8 cellular contexts compared by ENCODE assay signal in the genomic region with DNA sequence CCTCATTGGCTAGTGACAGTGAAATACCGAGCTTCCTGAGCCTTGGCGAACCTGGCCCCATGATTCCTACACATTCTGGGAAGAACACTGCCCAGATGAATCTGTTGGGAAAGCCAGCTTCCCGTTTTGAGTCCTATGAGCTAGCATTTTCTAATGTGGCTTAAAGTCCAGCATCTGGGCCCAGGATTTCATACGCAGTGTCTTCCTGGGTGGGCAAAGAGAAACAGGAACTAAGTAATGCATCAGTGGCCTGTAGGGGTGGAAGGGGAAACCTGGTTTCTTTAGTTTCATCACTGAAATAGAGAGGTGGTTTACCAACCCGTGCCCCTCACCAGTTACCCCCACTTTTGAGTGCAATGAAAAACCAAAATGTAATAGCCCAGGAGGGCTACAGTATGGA.
DNase-seq lines count a peak whose midpoint lies in the region; ATAC-seq, FAIRE-seq and TF ChIP-seq lines count a peak whose summit lies in the region.
"Not testable (repeated sequence)": the region's sequence is repeated elsewhere in the genome, so short reads cannot be mapped to it uniquely, and the experiment has no call there.

No MANE protein-coding gene starts in this region.

- H3K36me3 Mint-ChIP-seq in stimulated activated naive B cell treated with anti-CD40 and anti-IgM and Interleukin-4, amounts not matched to agents 10 μg/mL and 1 μg/mL and 100 μg/mL, for 72 hours: not testable (repeated sequence)

- H3K79me2 ChIP-seq in K562 (ENCODE audit: control insufficient read depth, insufficient read depth, low read length): peaks cover 52% of the 10 kb centered on the region

- CTCF ChIA-PET in K562 (lab: Yijun Ruan, JAX; ENCODE audit: low intra/inter-chr PET ratio): not testable (repeated sequence)

- H3K27me3 Mint-ChIP-seq in stimulated activated naive B cell treated with anti-CD40 and anti-IgM and Interleukin-4, amounts not matched to agents 10 μg/mL and 1 μg/mL and 100 μg/mL, for 72 hours: not testable (repeated sequence)

- BruUV-seq in K562 (replicated peaks; lab: Mats Ljungman, UMichigan): not testable (repeated sequence)

- not testable (repeated sequence) for TF ChIP-seq CTCF in K562 (IDR thresholded peaks at IDR 0.05 in 2 of 3, conservative IDR thresholded peaks at IDR 0.05 in 1 of 3; ENCODE audit: insufficient read depth in 2 of 3, low read depth in 1 of 3, low read length in 3 of 3); left lung (IDR thresholded peaks at IDR 0.05)

- not testable (repeated sequence) for H3K4me3 ChIP-seq in K562, left lung

- H3K4me3 Mint-ChIP-seq in stimulated activated naive B cell treated with anti-CD40 and anti-IgM and Interleukin-4, amounts not matched to agents 10 μg/mL and 1 μg/mL and 100 μg/mL, for 72 hours: not testable (repeated sequence)

- H3K27ac ChIP-seq in K562 (ENCODE audit: extremely low read depth, low read depth, low read length): not testable (repeated sequence)
- H3K27ac ChIP-seq in left lung: peak overlapping the region in 1 of 2 donors; percentile 57

- peak overlapping the region; percentile 71 for H3K27ac Mint-ChIP-seq in stimulated activated naive B cell treated with anti-CD40 and anti-IgM and Interleukin-4, amounts not matched to agents 10 μg/mL and 1 μg/mL and 100 μg/mL, for 72 hours

- in situ Hi-C loops in K562 (cut with MboI): not testable (repeated sequence)

- POLR2A ChIA-PET in K562 (lab: Yijun Ruan, JAX): not testable (repeated sequence)

- not testable (repeated sequence) for H3K9ac ChIP-seq in K562 (ENCODE audit: insufficient read depth in 1 of 2, low read depth in 2 of 2, low read length in 2 of 2)

- not testable (repeated sequence) for H3K36me3 ChIP-seq in K562 (ENCODE audit: control insufficient read depth, insufficient read depth, low read length); left lung

- not testable (repeated sequence) for H4K20me1 ChIP-seq in K562 (replicated peaks; ENCODE audit: control insufficient read depth, insufficient read depth, low read length)

- not testable (repeated sequence) for H3K9me1 ChIP-seq in K562 (ENCODE audit: control insufficient read depth, insufficient read depth, low read length)

- H3K9me3 ChIP-seq in K562 (replicated peaks; ENCODE audit: control insufficient read depth, insufficient read depth, low read depth, low read length); left lung: not testable (repeated sequence)

- DNase-seq in K562 (ENCODE audit: extremely low read depth in 1 of 4, low spot score in 3 of 4); left lung; stimulated activated naive B cell treated with anti-CD40 and anti-IgM and Interleukin-4, amounts not matched to agents 10 μg/mL and 1 μg/mL and 100 μg/mL, for 72 hours: not testable (repeated sequence)

- not testable (repeated sequence) for TF ChIP-seq POLR2A in K562 (conservative IDR thresholded peaks at IDR 0.05)

- intact Hi-C loops in K562 (cut with micrococcal nuclease); left lung (cut with DNase I): not testable (repeated sequence)

- not testable (repeated sequence) for H2AFZ ChIP-seq in K562 (ENCODE audit: low read depth, low read length)

- not testable (repeated sequence) for H3K9me3 Mint-ChIP-seq in stimulated activated naive B cell treated with anti-CD40 and anti-IgM and Interleukin-4, amounts not matched to agents 10 μg/mL and 1 μg/mL and 100 μg/mL, for 72 hours

- not testable (repeated sequence) for TF ChIP-seq RAD21 in K562 (CRISPR knock-in tag; conservative IDR thresholded peaks at IDR 0.05 in 1 of 2, IDR thresholded peaks at IDR 0.05 in 1 of 2)

- H3K4me2 ChIP-seq in K562 (ENCODE audit: insufficient read depth, low read length): not testable (repeated sequence)

- ATAC-seq in GM18511 (IDR thresholded peaks at IDR 0.05; ENCODE audit: unreplicated experiment) (peak; percentile 73), GM19438 (IDR thresholded peaks at IDR 0.05; ENCODE audit: low read depth, unreplicated experiment) (peak; percentile 47), GM21825 (IDR thresholded peaks at IDR 0.05; ENCODE audit: unreplicated experiment) (peak; percentile 42), HG03025 (IDR thresholded peaks at IDR 0.05; ENCODE audit: low FRiP score, unreplicated experiment) (peak; percentile 35), HG03432 (IDR thresholded peaks at IDR 0.05; ENCODE audit: unreplicated experiment) (peak; percentile 59), left lung (peak; percentile 59)
- ATAC-seq in K562: not testable (repeated sequence)
- ATAC-seq in stimulated activated naive B cell treated with anti-CD40 and anti-IgM and Interleukin-4, amounts not matched to agents 10 μg/mL and 1 μg/mL and 100 μg/mL, for 72 hours (replicated peaks): peak; percentile 70 to 74

- not testable (repeated sequence) for TF ChIP-seq EP300 in K562 (IDR thresholded peaks at IDR 0.05; ENCODE audit: low read length)

- H3K4me1 ChIP-seq in K562 (replicated peaks in 1 of 2; ENCODE audit: control insufficient read depth in 2 of 2, insufficient read depth in 2 of 2, low read length in 2 of 2): peaks cover 7 to 11% of the 10 kb centered on the region in 2 experiments; a peak in 3 of 5 replicates
- not testable (repeated sequence) for H3K4me1 ChIP-seq in left lung

- peak; percentile 6 for FAIRE-seq in K562 (lab: Jason Lieb, UNC)

- peaks cover 22 to 40% of the 10 kb centered on the region in 2 donors for H3K4me1 Mint-ChIP-seq in stimulated activated naive B cell treated with anti-CD40 and anti-IgM and Interleukin-4, amounts not matched to agents 10 μg/mL and 1 μg/mL and 100 μg/mL, for 72 hours

- WGBS in K562 (ENCODE audit: insufficient coverage, low coverage, missing lambda C conversion rate): 0% methylated on average over 2 of the region's 5 CpGs

- H3K27me3 ChIP-seq in K562 (ENCODE audit: control insufficient read depth in 2 of 2, insufficient read depth in 2 of 2, low read length in 2 of 2); left lung: not testable (repeated sequence)
